Comparison of ENCODE assay signal across 10 cellular contexts in genomic region chr17:68085751-68086445, GRCh38. TPM values are rescaled to one million over a fixed set of nuclear protein-coding genes. Genes with fewer than 3 reads are reported as not detected.
A peak's percentile ranks its signal among the peaks of the same experiment; 100 is the strongest.
DNase-seq lines count a peak whose midpoint lies in the region; ATAC-seq, FAIRE-seq and TF ChIP-seq lines count a peak whose summit lies in the region.
"Had no signal": no experiment of that assay in that cellular context is flagged by ENCODE, and none has a peak within 500 bp of the region (broad histone marks: within the 10 kb centered on the region; RNA-seq: fewer than 3 reads in every experiment).

No MANE protein-coding gene starts in this region.

- H3K27ac ChIP-seq in brain microvascular endothelial cell: no peak overlapping the region

- in situ Hi-C loops in brain microvascular endothelial cell (cut with HindIII; ENCODE audit: low pct_ligation_motif_present, low sequenced_read_pairs): no loop called here

- H3K4me1 Mint-ChIP-seq in activated naive CD8-positive, alpha-beta T cell (ENCODE audit: low read depth): peaks cover 52% of the 10 kb centered on the region
- peaks cover 27 to 57% (median 51%) of the 10 kb centered on the region in 4 donors for H3K4me1 Mint-ChIP-seq in naive thymus-derived CD8-positive, alpha-beta T cell

- H3K4me3 Mint-ChIP-seq in activated naive CD8-positive, alpha-beta T cell: peak overlapping the region; percentile 73
- peak overlapping the region; percentile 69 to 90 (median 81) for H3K4me3 Mint-ChIP-seq in naive thymus-derived CD8-positive, alpha-beta T cell

- peak; percentile 37 for DNase-seq in LoVo (ENCODE audit: low spot score)
- DNase-seq in naive thymus-derived CD8-positive, alpha-beta T cell: peak in 2 of 10 donors; percentile 22 to 31
- no peak for DNase-seq in activated CD4-positive, CD25-positive, alpha-beta regulatory T cell (lab: John Stamatoyannopoulos, UW)
- DNase-seq in brain microvascular endothelial cell: no peak
- DNase-seq in HTR-8/SVneo (ENCODE audit: insufficient read length, low spot score): no peak
- DNase-seq: NCI-H1417; stimulated activated CD4-positive, alpha-beta T cell treated with anti-CD3 and anti-CD28 coated beads, Interleukin-12 subunit alpha, Interleukin-12 subunit beta, amount 100 ng/mL, for 4 hours had no signal

- peak; percentile 1 for TF ChIP-seq CTCF in GM12873 (IDR thresholded peaks at IDR 0.05; ENCODE audit: insufficient read depth, low read depth, low read length, missing control alignments)
- no peak for TF ChIP-seq CTCF in brain microvascular endothelial cell (IDR thresholded peaks at IDR 0.05; ENCODE audit: low read depth, low read length, missing control alignments)

- H3K27me3 ChIP-seq in brain microvascular endothelial cell (replicated peaks): no peaks in the 10 kb centered on the region

- POLR2A ChIA-PET in naive thymus-derived CD8-positive, alpha-beta T cell (lab: Charles Lee): interaction anchor here (0.7 kb wide), 1 partner anchor 161 kb away, joined by 3 read pairs; no protein-coding TSS in a partner anchor

- H3K4me3 ChIP-seq in brain microvascular endothelial cell (ENCODE audit: low read depth, low read length): no peak overlapping the region

- H3K27ac Mint-ChIP-seq in activated naive CD8-positive, alpha-beta T cell: peak overlapping the region; percentile 73
- H3K27ac Mint-ChIP-seq in naive thymus-derived CD8-positive, alpha-beta T cell: peak overlapping the region; percentile 5 to 89 (median 44)

- peak; percentile 19 for ATAC-seq in naive thymus-derived CD8-positive, alpha-beta T cell
- ATAC-seq in GM18498 (IDR thresholded peaks at IDR 0.05; ENCODE audit: unreplicated experiment): no peak

- no peaks in the 10 kb centered on the region for H3K36me3 ChIP-seq in brain microvascular endothelial cell (replicated peaks)

- no peak for FAIRE-seq in HTR-8/SVneo (lab: Jason Lieb, UNC)

- H3K36me3 Mint-ChIP-seq in activated naive CD8-positive, alpha-beta T cell: peaks cover 2% of the 10 kb centered on the region
- H3K36me3 Mint-ChIP-seq in naive thymus-derived CD8-positive, alpha-beta T cell: no peaks in the 10 kb centered on the region

- no peaks in the 10 kb centered on the region for H3K9me3 Mint-ChIP-seq in activated naive CD8-positive, alpha-beta T cell (ENCODE audit: low read depth)
- no peaks in the 10 kb centered on the region for H3K9me3 Mint-ChIP-seq in naive thymus-derived CD8-positive, alpha-beta T cell

- no peaks in the 10 kb centered on the region for H3K27me3 Mint-ChIP-seq in activated naive CD8-positive, alpha-beta T cell
- no peaks in the 10 kb centered on the region for H3K27me3 Mint-ChIP-seq in naive thymus-derived CD8-positive, alpha-beta T cell

RNA-seq across cellular contexts. Expression of gene KPNA2, which starts 50.4 kb away (rescaled TPM):
- 10 to 100 TPM in 1 of 2 experiments, 1 to 10 TPM in 1; 8.9 to 10.2 TPM for total RNA-seq in naive thymus-derived CD8-positive, alpha-beta T cell
- polyA plus RNA-seq in naive thymus-derived CD8-positive, alpha-beta T cell: 10 to 100 TPM; 13.7 to 17.0 (median 15.9) TPM
